7 cellular contexts compared by ENCODE assay signal in genomic region chr2:48114256-48114655, GRCh38.
DNase-seq lines count a peak whose midpoint lies in the region; ATAC-seq and TF ChIP-seq lines count a peak whose summit lies in the region.

No MANE protein-coding gene starts in this region.

- H3K4me3 Mint-ChIP-seq in mesothelial cell of epicardium (no peak overlapping the region), endothelial cell (ENCODE audit: unreplicated experiment) (no peak overlapping the region)

- H3K36me3 Mint-ChIP-seq in mesothelial cell of epicardium: no peaks in the 10 kb centered on the region
- no peaks in the 10 kb centered on the region for H3K36me3 Mint-ChIP-seq in endothelial cell (ENCODE audit: low read depth, unreplicated experiment)

- DNase-seq in GM19238 (ENCODE audit: insufficient read length, low spot score) (peak; percentile 15), mesothelial cell of epicardium (ENCODE audit: low spot score in 2 of 2, unreplicated experiment in 2 of 2) (no peak), NCI-H1930 (lab: John Stamatoyannopoulos, UW) (no peak), Right ventricle myocardium inferior (ENCODE audit: missing footprints) (no peak), endothelial cell (ENCODE audit: low spot score) (no peak)
- peak; percentile 56 for DNase-seq in activated CD8-positive, alpha-beta memory T cell treated with anti-CD3 and anti-CD28 coated beads, Interleukin-2, amount 50 U/mL, for 48 hours

- ATAC-seq in HG03571 (IDR thresholded peaks at IDR 0.05; ENCODE audit: unreplicated experiment) (peak; percentile 48), Right ventricle myocardium inferior (no peak)

- H3K4me1 Mint-ChIP-seq in mesothelial cell of epicardium (peaks cover 41% of the 10 kb centered on the region), endothelial cell (ENCODE audit: unreplicated experiment) (no peaks in the 10 kb centered on the region)

- H3K27ac Mint-ChIP-seq in mesothelial cell of epicardium (peak overlapping the region; percentile 43), endothelial cell (ENCODE audit: unreplicated experiment) (no peak overlapping the region)

- H3K9me3 Mint-ChIP-seq in mesothelial cell of epicardium: no peaks in the 10 kb centered on the region
- no peaks in the 10 kb centered on the region for H3K9me3 Mint-ChIP-seq in endothelial cell (ENCODE audit: unreplicated experiment)

- H3K27me3 Mint-ChIP-seq in mesothelial cell of epicardium (ENCODE audit: low read depth): no peaks in the 10 kb centered on the region
- H3K27me3 Mint-ChIP-seq in endothelial cell (ENCODE audit: unreplicated experiment): peaks cover 3% of the 10 kb centered on the region

- TF ChIP-seq CTCF in mesothelial cell of epicardium (IDR thresholded peaks at IDR 0.05; ENCODE audit: unreplicated experiment) (no peak), endothelial cell (IDR thresholded peaks at IDR 0.05; ENCODE audit: unreplicated experiment) (no peak)

- intact Hi-C loops in Right ventricle myocardium inferior (cut with DNase I): no loop called here

Comparison
In these comparisons a context has a peak if more than half of its experiments do, and no peak if none do; other contexts are left out.
1. DNase-seq: peak in GM19238 (single experiment) and activated CD8-positive, alpha-beta memory T cell treated with anti-CD3 and anti-CD28 coated beads, Interleukin-2, amount 50 U/mL, for 48 hours (single experiment); none in mesothelial cell of epicardium (0 of 2), NCI-H1930 (0 of 2), Right ventricle myocardium inferior (single experiment) and endothelial cell (single experiment).